28 cellular contexts compared by ENCODE assay signal in the genomic region with DNA sequence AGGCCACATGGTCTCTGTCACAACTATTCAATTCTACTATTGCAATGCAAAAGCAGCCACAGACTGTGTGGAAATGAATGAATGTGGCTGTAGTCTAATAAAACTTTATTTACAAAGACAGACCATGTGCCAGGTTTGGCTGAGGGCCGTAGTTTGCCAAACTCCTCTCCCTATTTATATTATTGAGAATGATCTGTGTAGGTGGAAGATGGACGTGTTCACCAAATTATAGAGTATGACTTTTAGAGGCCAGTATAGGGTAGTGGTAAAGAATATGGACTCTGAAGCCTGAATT.
"Had no signal": no experiment of that assay in that cellular context is flagged by ENCODE, and none has a peak within 500 bp of the region (broad histone marks: within the 10 kb centered on the region; RNA-seq: fewer than 3 reads in every experiment).

No MANE protein-coding gene starts in this region.

- H3K27ac Mint-ChIP-seq: stimulated activated effector memory CD8-positive, alpha-beta T cell treated with anti-CD3 and anti-CD28 coated beads, Interleukin-12 subunit alpha, Interleukin-12 subunit beta, amount 100 ng/mL, for 72 hours; stimulated activated memory B cell treated with anti-CD40 and anti-IgM and Interleukin-4, amounts not matched to agents 10 μg/mL and 1 μg/mL and 100 μg/mL, for 72 hours; stimulated activated naive B cell treated with anti-CD40 and anti-IgM and Interleukin-4, amounts not matched to agents 10 μg/mL and 1 μg/mL and 100 μg/mL, for 72 hours; stimulated activated naive CD8-positive, alpha-beta T cell treated with anti-CD3 and anti-CD28 coated beads, Interleukin-15, amount 100 ng/mL, for 72 hours; stimulated activated naive CD8-positive, alpha-beta T cell treated with anti-CD3 and anti-CD28 coated beads, Interleukin-15, Interleukin-2, amounts not matched to agents 100 ng/mL and 50 ng/mL, for 24 hours; type B pancreatic cell had no signal

- H3K36me3 ChIP-seq: stomach, suprapubic skin, thoracic aorta, thyroid gland, tibial artery, tibial nerve, transverse colon, upper lobe of left lung, upper lobe of right lung, uterus, vagina had no signal

- H3K27me3 ChIP-seq: stomach, suprapubic skin, testis, thyroid gland, tibial artery, tibial nerve, transverse colon, upper lobe of left lung, upper lobe of right lung, uterus, vagina had no signal

- ATAC-seq: stimulated activated effector memory CD8-positive, alpha-beta T cell treated with anti-CD3 and anti-CD28 coated beads, Interleukin-12 subunit alpha, Interleukin-12 subunit beta, amount 100 ng/mL, for 72 hours; stimulated activated memory B cell treated with anti-CD40 and anti-IgM and Interleukin-4, amounts not matched to agents 10 μg/mL and 1 μg/mL and 100 μg/mL, for 72 hours; stimulated activated naive B cell treated with anti-CD40 and anti-IgM and Interleukin-4, amounts not matched to agents 10 μg/mL and 1 μg/mL and 100 μg/mL, for 72 hours; stimulated activated naive CD8-positive, alpha-beta T cell treated with anti-CD3 and anti-CD28 coated beads, Interleukin-15, amount 100 ng/mL, for 72 hours; stimulated activated naive CD8-positive, alpha-beta T cell treated with anti-CD3 and anti-CD28 coated beads, Interleukin-15, Interleukin-2, amounts not matched to agents 100 U/mL and 50 U/mL, for 24 hours; upper lobe of right lung had no signal

- H3K9me3 ChIP-seq: stomach, suprapubic skin, testis, thoracic aorta, thyroid gland, tibial artery, tibial nerve, transverse colon, upper lobe of left lung, upper lobe of right lung, uterus, vagina had no signal

- H3K27ac ChIP-seq: stomach, suprapubic skin, testis, thoracic aorta, thyroid gland, tibial artery, tibial nerve, transverse colon, upper lobe of left lung, upper lobe of right lung, uterus, vagina had no signal

- H3K4me1 Mint-ChIP-seq: stimulated activated effector memory CD8-positive, alpha-beta T cell treated with anti-CD3 and anti-CD28 coated beads, Interleukin-12 subunit alpha, Interleukin-12 subunit beta, amount 100 ng/mL, for 72 hours; stimulated activated naive CD8-positive, alpha-beta T cell treated with anti-CD3 and anti-CD28 coated beads, Interleukin-15, amount 100 ng/mL, for 72 hours had no signal

- H3K4me3 Mint-ChIP-seq: stimulated activated effector memory CD8-positive, alpha-beta T cell treated with anti-CD3 and anti-CD28 coated beads, Interleukin-12 subunit alpha, Interleukin-12 subunit beta, amount 100 ng/mL, for 72 hours; stimulated activated memory B cell treated with anti-CD40 and anti-IgM and Interleukin-4, amounts not matched to agents 10 μg/mL and 1 μg/mL and 100 μg/mL, for 72 hours; stimulated activated naive B cell treated with anti-CD40 and anti-IgM and Interleukin-4, amounts not matched to agents 10 μg/mL and 1 μg/mL and 100 μg/mL, for 72 hours; stimulated activated naive CD8-positive, alpha-beta T cell treated with anti-CD3 and anti-CD28 coated beads, Interleukin-15, amount 100 ng/mL, for 72 hours; stimulated activated naive CD8-positive, alpha-beta T cell treated with anti-CD3 and anti-CD28 coated beads, Interleukin-15, Interleukin-2, amounts not matched to agents 100 ng/mL and 50 ng/mL, for 24 hours; type B pancreatic cell had no signal

- H3K9me3 Mint-ChIP-seq: stimulated activated effector memory CD8-positive, alpha-beta T cell treated with anti-CD3 and anti-CD28 coated beads, Interleukin-12 subunit alpha, Interleukin-12 subunit beta, amount 100 ng/mL, for 72 hours; stimulated activated memory B cell treated with anti-CD40 and anti-IgM and Interleukin-4, amounts not matched to agents 10 μg/mL and 1 μg/mL and 100 μg/mL, for 72 hours; stimulated activated naive B cell treated with anti-CD40 and anti-IgM and Interleukin-4, amounts not matched to agents 10 μg/mL and 1 μg/mL and 100 μg/mL, for 72 hours; stimulated activated naive CD8-positive, alpha-beta T cell treated with anti-CD3 and anti-CD28 coated beads, Interleukin-15, amount 100 ng/mL, for 72 hours; stimulated activated naive CD8-positive, alpha-beta T cell treated with anti-CD3 and anti-CD28 coated beads, Interleukin-15, Interleukin-2, amounts not matched to agents 100 ng/mL and 50 ng/mL, for 24 hours had no signal

- H3K4me1 ChIP-seq: stomach, testis, thyroid gland, transverse colon, upper lobe of left lung, upper lobe of right lung, uterus, vagina had no signal

- H3K36me3 Mint-ChIP-seq: stimulated activated effector memory CD8-positive, alpha-beta T cell treated with anti-CD3 and anti-CD28 coated beads, Interleukin-12 subunit alpha, Interleukin-12 subunit beta, amount 100 ng/mL, for 72 hours; stimulated activated memory B cell treated with anti-CD40 and anti-IgM and Interleukin-4, amounts not matched to agents 10 μg/mL and 1 μg/mL and 100 μg/mL, for 72 hours; stimulated activated naive B cell treated with anti-CD40 and anti-IgM and Interleukin-4, amounts not matched to agents 10 μg/mL and 1 μg/mL and 100 μg/mL, for 72 hours; type B pancreatic cell had no signal

- FAIRE-seq: urothelium cell line had no signal

- H3K4me3 ChIP-seq: stomach, suprapubic skin, testis, thoracic aorta, thyroid gland, tibial artery, tibial nerve, transverse colon, upper lobe of left lung, upper lobe of right lung, uterus, vagina had no signal

- DNase-seq: stimulated activated CD4-positive, alpha-beta T cell treated with anti-CD3 and anti-CD28 coated beads, Interleukin-2, amount 100 ng/mL, for 48 hours; stimulated activated CD4-positive, alpha-beta T cell treated with anti-CD3 and anti-CD28 coated beads, Interleukin-4, amount 100 ng/mL, for 1 hour; stimulated activated CD4-positive, alpha-beta T cell treated with anti-CD3 and anti-CD28 coated beads, Interleukin-4, amount 100 ng/mL, for 24 hours; stimulated activated CD4-positive, alpha-beta T cell treated with anti-CD3 and anti-CD28 coated beads, Interleukin-4, amount 100 ng/mL, for 4 hours; stimulated activated CD8-positive, alpha-beta memory T cell treated with anti-CD3 and anti-CD28 coated beads, Interleukin-4, amount 100 ng/mL, for 48 hours; stimulated activated naive B cell treated with anti-CD40 and anti-IgM and Interleukin-4, amounts not matched to agents 10 μg/mL and 1 μg/mL and 100 μg/mL, for 72 hours; stimulated activated naive CD4-positive, alpha-beta T cell; stimulated activated naive CD4-positive, alpha-beta T cell treated with Interleukin-2 at 50 U/mL for 16 hours; stimulated activated naive CD8-positive, alpha-beta T cell treated with anti-CD3 and anti-CD28 coated beads, Interleukin-15, amount 100 ng/mL, for 72 hours; stimulated activated naive CD8-positive, alpha-beta T cell treated with anti-CD3 and anti-CD28 coated beads, Interleukin-15, Interleukin-2, amounts not matched to agents 100 U/mL and 50 U/mL, for 24 hours; stomach; substantia nigra; testis; thyroid gland; tibial artery; transverse colon; upper lobe of left lung; upper lobe of right lung; uterus had no signal
